In the genomic region with DNA sequence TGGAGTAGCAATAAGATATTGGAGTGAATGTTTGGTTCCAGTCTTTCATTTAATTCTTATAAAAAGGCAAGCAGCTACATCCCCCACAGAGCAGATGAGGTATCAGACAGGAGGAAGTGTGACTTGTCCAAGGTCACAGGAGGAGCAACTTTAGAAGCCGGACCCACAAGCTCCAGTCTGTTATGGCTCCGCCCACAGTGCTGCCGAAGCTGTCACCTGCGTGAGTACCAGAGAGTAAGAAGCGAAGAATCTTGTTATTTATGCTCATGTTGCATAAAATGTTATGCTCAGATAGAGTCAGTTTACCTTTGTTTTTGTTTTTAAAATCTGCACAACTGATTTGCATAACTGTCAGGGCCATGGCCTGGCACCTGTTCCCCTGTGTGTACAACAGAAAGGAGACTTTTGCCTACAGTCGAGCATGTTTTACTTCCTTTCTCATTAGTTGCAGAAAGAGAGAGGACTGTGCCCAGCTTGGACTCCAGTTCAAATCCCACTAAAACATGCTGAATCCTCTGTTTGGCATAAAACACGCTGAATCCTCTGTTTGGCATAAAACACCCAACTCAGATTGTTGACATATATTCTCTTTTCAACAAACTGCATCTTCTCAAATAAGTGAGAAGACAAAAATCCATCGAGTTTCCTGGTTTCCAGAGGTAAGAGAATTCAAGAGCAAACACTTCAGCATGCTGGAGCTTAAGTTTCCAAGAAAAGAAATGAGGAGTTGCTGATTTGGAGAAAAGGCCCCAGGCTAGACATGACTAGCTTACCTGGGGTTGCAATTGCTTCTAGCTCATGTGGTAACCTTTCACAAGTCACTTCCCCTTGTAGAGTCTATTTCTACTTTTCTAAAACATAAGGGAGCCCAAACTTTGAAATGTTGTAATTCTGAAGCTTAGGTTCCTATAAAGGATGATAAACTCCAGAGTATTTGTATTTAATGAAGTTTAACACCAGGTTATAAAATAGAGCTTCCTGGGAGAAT, we compare ENCODE assay signal across 13 cellular contexts.
DNase-seq lines count a peak whose midpoint lies in the region; ATAC-seq, FAIRE-seq and TF ChIP-seq lines count a peak whose summit lies in the region.
"Had no signal": no experiment of that assay in that cellular context is flagged by ENCODE, and none has a peak within 500 bp of the region (broad histone marks: within the 10 kb centered on the region; RNA-seq: fewer than 3 reads in every experiment).

No MANE protein-coding gene starts in this region.

- H3K4me1 ChIP-seq in PC-3 (ENCODE audit: insufficient read depth, low read length), result no peaks in the 10 kb centered on the region
- H3K4me1 ChIP-seq in suprapubic skin, result no peaks in the 10 kb centered on the region
- no peaks in the 10 kb centered on the region for H3K4me1 ChIP-seq in CD8-positive, alpha-beta T cell (ENCODE audit: insufficient read depth, low read length)

- no peak for TF ChIP-seq EP300 in suprapubic skin (IDR thresholded peaks at IDR 0.05)

- no peaks in the 10 kb centered on the region for H3F3A ChIP-seq in PC-3 (ENCODE audit: low read length, unreplicated experiment)

- H4K20me1 ChIP-seq in PC-3 (ENCODE audit: low read length), result no peaks in the 10 kb centered on the region

- H3K27me3 Mint-ChIP-seq in CD8-positive, alpha-beta T cell (ENCODE audit: low read depth), result peaks cover 26% of the 10 kb centered on the region

- ATAC-seq in GM21360 (IDR thresholded peaks at IDR 0.05; ENCODE audit: unreplicated experiment) (peak; percentile 55), HG03103 (IDR thresholded peaks at IDR 0.05; ENCODE audit: low read depth, unreplicated experiment) (peak; percentile 78), PC-3 (no peak)
- ATAC-seq in CD8-positive, alpha-beta T cell, result no peak
- ATAC-seq: WTC11 had no signal

- no peak overlapping the region for H2AFZ ChIP-seq in PC-3 (ENCODE audit: low read length)

- TF ChIP-seq CTCF in PC-3 (conservative IDR thresholded peaks at IDR 0.05; ENCODE audit: low read depth, low read length) (no peak), suprapubic skin (IDR thresholded peaks at IDR 0.05) (no peak)
- TF ChIP-seq CTCF in CD8-positive, alpha-beta T cell (IDR thresholded peaks at IDR 0.05), result no peak

- POLR2A ChIA-PET in PC-3 (lab: Charles Lee; ENCODE audit: unreplicated experiment), result interaction anchor here (0.6 kb wide), 1 partner anchor 332 kb away, joined by 3 read pairs; no protein-coding TSS in a partner anchor
- POLR2A ChIA-PET in CD8-positive, alpha-beta T cell (lab: Charles Lee), result no interaction called here

- no peaks in the 10 kb centered on the region for H3K4me1 Mint-ChIP-seq in CD8-positive, alpha-beta T cell (ENCODE audit: low read depth)
- H3K4me1 Mint-ChIP-seq: WTC11 had no signal

- BruUV-seq in PC-3 (replicated peaks; lab: Mats Ljungman, UMichigan), result no TSS peak

- intact Hi-C loops in PC-3 (cut with micrococcal nuclease), result loop anchor here (5.0 kb wide), 1 partner anchor 357 kb away; no protein-coding TSS in a partner anchor
- intact Hi-C loops in CD8-positive, alpha-beta T cell (cut with DNase I, micrococcal nuclease), result loop anchor here in 1 of 2 experiments (10.0 kb wide), 1 partner anchor 536 kb away; no protein-coding TSS in a partner anchor

- no peaks in the 10 kb centered on the region for H3K9me3 ChIP-seq in PC-3 (ENCODE audit: low read length)
- H3K9me3 ChIP-seq in suprapubic skin, result no peaks in the 10 kb centered on the region
- no peaks in the 10 kb centered on the region for H3K9me3 ChIP-seq in CD8-positive, alpha-beta T cell (ENCODE audit: low read length)

- FAIRE-seq in GM12891 (lab: Jason Lieb, UNC), result peak; percentile 20
- FAIRE-seq: colon had no signal

- CTCF ChIA-PET in PC-3 (lab: Charles Lee), result interaction anchor here (0.6 to 1.0 kb wide), 2 partner anchors 600 to 611 kb away, joined by 3 read pairs; no protein-coding TSS in a partner anchor
- CTCF ChIA-PET in CD8-positive, alpha-beta T cell (lab: Charles Lee), result interaction anchor here (0.7 to 4.0 kb wide), 7 partner anchors 9 to 612 kb away, joined by 3 to 21 read pairs (median 6); no protein-coding TSS in a partner anchor

- no peaks in the 10 kb centered on the region for H3K36me3 Mint-ChIP-seq in CD8-positive, alpha-beta T cell
- H3K36me3 Mint-ChIP-seq: WTC11 had no signal

- no peak overlapping the region for H3K27ac Mint-ChIP-seq in CD8-positive, alpha-beta T cell
- H3K27ac Mint-ChIP-seq: WTC11 had no signal

- H3K4me3 ChIP-seq in PC-3 (ENCODE audit: low read length), result no peak overlapping the region
- H3K4me3 ChIP-seq in suprapubic skin, result no peak overlapping the region
- no peak overlapping the region for H3K4me3 ChIP-seq in CD8-positive, alpha-beta T cell (ENCODE audit: low read depth, low read length)

- no peak overlapping the region for H3K4me3 Mint-ChIP-seq in CD8-positive, alpha-beta T cell
- H3K4me3 Mint-ChIP-seq: WTC11 had no signal

- H3K36me3 ChIP-seq in PC-3 (ENCODE audit: low read depth, low read length) (no peaks in the 10 kb centered on the region), suprapubic skin (no peaks in the 10 kb centered on the region)
- H3K36me3 ChIP-seq in CD8-positive, alpha-beta T cell (ENCODE audit: insufficient read depth, low read length), result no peaks in the 10 kb centered on the region

- H3K27ac ChIP-seq in PC-3 (ENCODE audit: low read length), result no peak overlapping the region
- no peak overlapping the region for H3K27ac ChIP-seq in suprapubic skin
- H3K27ac ChIP-seq in CD8-positive, alpha-beta T cell (ENCODE audit: low read depth, low read length), result no peak overlapping the region

- DNase-seq in GM12891 (ENCODE audit: insufficient read length, low spot score) (no peak), PC-3 (peak; percentile 39), suprapubic skin (ENCODE audit: low spot score in 2 of 2) (no peak), mucosa of gallbladder (ENCODE audit: low spot score) (no peak)
- DNase-seq in stimulated activated CD4-positive, alpha-beta T cell treated with anti-CD3 and anti-CD28 coated beads, Interleukin-12 subunit alpha, Interleukin-12 subunit beta, amount 100 ng/mL, for 4 hours, result no peak
- DNase-seq in CD8-positive, alpha-beta T cell, result no peak
- DNase-seq: activated effector memory CD4-positive, alpha-beta T cell treated with anti-CD3 and anti-CD28 coated beads, Interleukin-2, amount 50 U/mL, for 16 hours; glutamatergic neuron; retina had no signal

- H3K79me2 ChIP-seq in PC-3 (ENCODE audit: low read length), result no peaks in the 10 kb centered on the region

- H3K27me3 ChIP-seq in PC-3 (ENCODE audit: low read length) (peaks cover 5% of the 10 kb centered on the region), suprapubic skin (peaks cover 12% of the 10 kb centered on the region)
- no peaks in the 10 kb centered on the region for H3K27me3 ChIP-seq in CD8-positive, alpha-beta T cell (ENCODE audit: insufficient read depth, low read length)

- H3K9ac ChIP-seq in PC-3 (ENCODE audit: low read length), result no peak overlapping the region

- H3K9me2 ChIP-seq in PC-3 (replicated peaks; ENCODE audit: low read length), result no peaks in the 10 kb centered on the region

- H3K4me2 ChIP-seq in PC-3 (ENCODE audit: low read length), result no peak overlapping the region

- WGBS in suprapubic skin, result 82% methylated on average over 8 of the region's 8 CpGs

- TF ChIP-seq POLR2A in GM12891 (IDR thresholded peaks at IDR 0.05; ENCODE audit: low read depth, low read length), result no peak
- no peak for TF ChIP-seq POLR2A in suprapubic skin (IDR thresholded peaks at IDR 0.05)

- no peaks in the 10 kb centered on the region for H3K9me3 Mint-ChIP-seq in CD8-positive, alpha-beta T cell

TF ChIP-seq in GM12891, 5 proteins besides CTCF, POLR2A, EP300 and RAD21:
- TF ChIP-seq SPI1 (IDR thresholded peaks at IDR 0.05; ENCODE audit: low read depth, low read length), result peak; percentile 5; the same call in 1 of the 2 replicates
- no peak for TF ChIP-seq PAX5 (IDR thresholded peaks at IDR 0.05; ENCODE audit: insufficient read depth, low read length, severe bottlenecking)
TF ChIP-seq in GM12891: peak in this region for 1.

Comparison
In these comparisons a context has a peak if more than half of its experiments do, and no peak if none do; other contexts are left out.
1. ATAC-seq: peak in GM21360 (single experiment) and HG03103 (single experiment); none in PC-3 (single experiment) and CD8-positive, alpha-beta T cell (single experiment).